Comparison of ENCODE assay signal across 8 cellular contexts in the genomic region with DNA sequence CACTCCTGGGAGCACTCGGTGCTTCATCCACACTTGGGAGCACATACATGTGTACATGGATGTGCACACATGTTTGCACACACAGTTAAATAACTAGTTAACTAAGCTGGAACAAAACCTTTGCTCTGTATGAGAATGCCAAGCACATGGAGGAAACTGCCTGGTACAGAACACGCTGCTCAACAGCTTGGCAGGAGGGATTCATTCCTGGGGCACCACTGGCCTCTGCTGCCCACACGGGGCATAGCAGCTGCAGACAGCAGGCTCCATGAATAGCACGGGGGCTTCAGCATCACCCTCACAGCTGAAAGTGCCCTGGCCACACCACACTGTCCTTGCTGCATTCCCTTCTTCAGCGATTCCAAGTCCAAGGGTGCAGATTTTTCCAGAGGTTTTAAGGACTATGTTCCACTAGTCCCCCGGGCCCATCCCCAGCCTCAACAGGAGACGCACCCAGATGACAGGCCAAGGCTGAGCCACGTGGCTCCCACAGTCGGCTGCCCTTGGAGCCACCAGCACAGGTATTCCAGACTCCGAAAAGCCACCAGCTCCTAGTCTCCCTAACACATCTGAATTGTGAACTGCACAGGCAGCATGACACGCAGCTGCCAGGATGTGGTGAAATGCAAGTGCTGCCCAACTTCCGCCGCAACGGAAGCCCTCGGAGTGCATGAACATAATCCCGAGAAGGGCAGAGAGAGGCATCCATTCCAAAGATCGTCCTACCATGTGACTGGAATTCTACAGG. TPM values are rescaled to one million over a fixed set of nuclear protein-coding genes. Genes with fewer than 3 reads are reported as not detected.
DNase-seq lines count a peak whose midpoint lies in the region; ATAC-seq and TF ChIP-seq lines count a peak whose summit lies in the region.

No MANE protein-coding gene starts in this region.

- in situ Hi-C loops in Panc1 (cut with HindIII; ENCODE audit: low pct_unique_long_range_greater_than_20kb, low sequenced_read_pairs) = no loop called here

- ATAC-seq in Panc1 = peak; percentile 66
- peak; percentile 78 to 92 for ATAC-seq in left cardiac atrium
- ATAC-seq in GM19395 (IDR thresholded peaks at IDR 0.05; ENCODE audit: unreplicated experiment) = no peak

- H3K4me1 Mint-ChIP-seq in CD8-positive, alpha-beta memory T cell = peaks cover 0 to 8% (median 7%) of the 10 kb centered on the region in 3 donors
- no peaks in the 10 kb centered on the region; the same call in 1 of the 2 replicates for H3K4me1 Mint-ChIP-seq in HFFc6 (ENCODE audit: low read depth)

- peak; percentile 83 for TF ChIP-seq CTCF in HFFc6 (IDR thresholded peaks at IDR 0.05)
- TF ChIP-seq CTCF in Panc1 (IDR thresholded peaks at IDR 0.05) = peak; percentile 76; the same call in 1 of the 2 replicates

- H3K36me3 Mint-ChIP-seq in CD8-positive, alpha-beta memory T cell = peaks cover 0 to 9% (median 3%) of the 10 kb centered on the region in 3 donors
- peaks cover 7% of the 10 kb centered on the region; the same call in 1 of the 2 replicates for H3K36me3 Mint-ChIP-seq in HFFc6 (ENCODE audit: low read depth)

- intact Hi-C loops in Panc1 (cut with micrococcal nuclease; ENCODE audit: unreplicated experiment) = loop anchor here (10.0 kb wide), 1 partner anchor 461 kb away; no protein-coding TSS in a partner anchor
- intact Hi-C loops in left cardiac atrium (cut with DNase I) = loop anchor here in 1 of 2 donors (10.0 kb wide), 2 partner anchors 461 to 1321 kb away; partner anchors contain the start of gene AJAP1

- no peaks in the 10 kb centered on the region for H3K36me3 ChIP-seq in CD8-positive, alpha-beta memory T cell (ENCODE audit: insufficient read depth, low read length)
- H3K36me3 ChIP-seq in Panc1 (ENCODE audit: control insufficient read depth, insufficient read depth, low read length) = peaks cover 2% of the 10 kb centered on the region

- peaks cover 4% of the 10 kb centered on the region for H3K4me1 ChIP-seq in CD8-positive, alpha-beta memory T cell (ENCODE audit: insufficient read depth, low read length)
- no peaks in the 10 kb centered on the region for H3K4me1 ChIP-seq in Panc1 (ENCODE audit: control insufficient read depth, insufficient read depth, low read length)

- CTCF ChIA-PET in CD8-positive, alpha-beta memory T cell (lab: Charles Lee) = no interaction called here
- CTCF ChIA-PET in Panc1 (lab: Charles Lee) = no interaction called here

- POLR2A ChIA-PET in CD8-positive, alpha-beta memory T cell (lab: Charles Lee) = interaction anchor here (0.6 kb wide), 1 partner anchor 53 kb away, joined by 6 read pairs; no protein-coding TSS in a partner anchor
- POLR2A ChIA-PET in Panc1 (lab: Charles Lee) = no interaction called here

- peak overlapping the region in 3 of 8 donors; percentile 70 to 72 (median 71) for H3K27ac Mint-ChIP-seq in CD8-positive, alpha-beta memory T cell
- no peak overlapping the region for H3K27ac Mint-ChIP-seq in HFFc6

- no TSS peak for BruUV-seq in Panc1 (replicated peaks; lab: Mats Ljungman, UMichigan)

- peak overlapping the region in 3 of 7 donors; percentile 11 to 72 (median 46) for H3K4me3 Mint-ChIP-seq in CD8-positive, alpha-beta memory T cell
- no peak overlapping the region for H3K4me3 Mint-ChIP-seq in HFFc6

- no peak overlapping the region for H3K4me3 ChIP-seq in CD8-positive, alpha-beta memory T cell (ENCODE audit: low read length)
- no peak overlapping the region for H3K4me3 ChIP-seq in Panc1 (ENCODE audit: low read depth in 2 of 2, low read length in 2 of 2)

- H3K9me3 ChIP-seq in CD8-positive, alpha-beta memory T cell (ENCODE audit: low read length) = no peaks in the 10 kb centered on the region
- peaks cover 4% of the 10 kb centered on the region; the same call in 1 of the 2 replicates for H3K9me3 ChIP-seq in Panc1 (ENCODE audit: control insufficient read depth, insufficient read depth, low read depth, low read length)

- H3K27me3 ChIP-seq in CD8-positive, alpha-beta memory T cell (ENCODE audit: insufficient read depth, low read length, poor library complexity, severe bottlenecking) = no peaks in the 10 kb centered on the region
- H3K27me3 ChIP-seq in Panc1 (ENCODE audit: control insufficient read depth, insufficient read depth, low read length) = no peaks in the 10 kb centered on the region

- H3K27ac ChIP-seq in CD8-positive, alpha-beta memory T cell (ENCODE audit: low read depth, low read length) = no peak overlapping the region
- H3K27ac ChIP-seq in Panc1 (ENCODE audit: low read length) = no peak overlapping the region

- no peaks in the 10 kb centered on the region for H3K27me3 Mint-ChIP-seq in CD8-positive, alpha-beta memory T cell
- H3K27me3 Mint-ChIP-seq in HFFc6 (ENCODE audit: insufficient read depth) = peaks cover 7% of the 10 kb centered on the region

- no peaks in the 10 kb centered on the region for H3K9me3 Mint-ChIP-seq in CD8-positive, alpha-beta memory T cell
- no peaks in the 10 kb centered on the region for H3K9me3 Mint-ChIP-seq in HFFc6

- DNase-seq in CD8-positive, alpha-beta memory T cell = peak in 3 of 5 donors; percentile 15 to 52 (median 34)
- peak; percentile 57 for DNase-seq in HFFc6
- DNase-seq in Panc1 (ENCODE audit: low read depth, low spot score) = no peak
- DNase-seq in amniotic epithelial cell (ENCODE audit: low read depth) = peak; percentile 61
- DNase-seq in left cardiac atrium = no peak
- peak; percentile 67 for DNase-seq in retina
- DNase-seq in NCI-H226 = no peak

RNA-seq across cellular contexts. Expression of gene NPHP4, which starts 16.9 kb away (rescaled TPM):
- 10 to 100 TPM; 11.2 to 11.5 TPM for total RNA-seq in CD8-positive, alpha-beta memory T cell
- polyA plus RNA-seq in CD8-positive, alpha-beta memory T cell = 1.2 TPM
- total RNA-seq in HFFc6 (2021; fragmentation: NEBNext Ultra II Directional; extraction: Animal tissue kit (Norgen Biotek cat#: 25700)) = 1 to 10 TPM; 5.0 to 6.8 (median 6.0) TPM
- total RNA-seq in Panc1 (2021; ENCODE audit: unreplicated experiment) (20.1 TPM), left cardiac atrium (1 to 10 TPM; 5.1 to 7.3 TPM)
- 20.8 TPM for polyA plus RNA-seq in Panc1 (2012; ENCODE audit: insufficient read length)

Comparison
In these comparisons a context has a peak if more than half of its experiments do, and no peak if none do; other contexts are left out.
1. DNase-seq: peak in CD8-positive, alpha-beta memory T cell (3 of 5), HFFc6 (single experiment), amniotic epithelial cell (single experiment) and retina (single experiment); none in Panc1 (single experiment), left cardiac atrium (single experiment) and NCI-H226 (single experiment).